Comparison of ENCODE assay signal across 1 cellular context in the genomic region with DNA sequence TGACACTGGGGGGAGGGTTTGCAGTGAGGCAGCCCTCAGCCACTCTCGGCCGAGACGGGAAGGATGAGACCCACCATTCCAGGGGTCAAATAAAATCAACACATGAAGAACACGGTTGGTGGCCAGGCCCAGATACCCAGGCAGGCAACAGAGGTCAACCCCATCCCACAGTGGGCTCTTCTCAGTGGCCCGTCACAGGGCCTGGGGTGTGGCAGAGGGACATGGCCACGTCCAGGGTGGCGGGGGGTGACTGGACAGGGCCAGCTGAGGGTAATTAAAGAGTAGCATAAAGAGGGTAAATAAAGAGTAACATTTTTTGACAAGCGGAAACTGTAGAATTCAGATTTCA.
TF ChIP-seq lines count a peak whose summit lies in the region.

No MANE protein-coding gene starts in this region.

TF ChIP-seq in SK-N-SH, 30 proteins besides CTCF, POLR2A, EP300 and RAD21 (continued from another document):
- TF ChIP-seq REST (IDR thresholded peaks at IDR 0.05; ENCODE audit: low read depth, low read length) (no peak), PBX3 (IDR thresholded peaks at IDR 0.05) (no peak), RCOR1 (IDR thresholded peaks at IDR 0.05; ENCODE audit: low read length) (no peak), IRF3 (IDR thresholded peaks at IDR 0.05; ENCODE audit: low read depth, low read length) (no peak), FOXM1 (IDR thresholded peaks at IDR 0.05; ENCODE audit: low read depth) (no peak), USF1 (IDR thresholded peaks at IDR 0.05; ENCODE audit: borderline replicate concordance, low read depth) (no peak), GATA2 (CRISPR knock-in tag; IDR thresholded peaks at IDR 0.05) (no peak), TAF1 (IDR thresholded peaks at IDR 0.05; ENCODE audit: borderline replicate concordance, low read depth, low read length) (no peak)
- TF ChIP-seq, protein P1, sequence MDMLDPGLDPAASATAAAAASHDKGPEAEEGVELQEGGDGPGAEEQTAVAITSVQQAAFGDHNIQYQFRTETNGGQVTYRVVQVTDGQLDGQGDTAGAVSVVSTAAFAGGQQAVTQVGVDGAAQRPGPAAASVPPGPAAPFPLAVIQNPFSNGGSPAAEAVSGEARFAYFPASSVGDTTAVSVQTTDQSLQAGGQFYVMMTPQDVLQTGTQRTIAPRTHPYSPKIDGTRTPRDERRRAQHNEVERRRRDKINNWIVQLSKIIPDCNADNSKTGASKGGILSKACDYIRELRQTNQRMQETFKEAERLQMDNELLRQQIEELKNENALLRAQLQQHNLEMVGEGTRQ (IDR thresholded peaks at IDR 0.05; ENCODE audit: borderline replicate concordance, low read depth, low read length), result no peak
- TF ChIP-seq, protein P2, sequence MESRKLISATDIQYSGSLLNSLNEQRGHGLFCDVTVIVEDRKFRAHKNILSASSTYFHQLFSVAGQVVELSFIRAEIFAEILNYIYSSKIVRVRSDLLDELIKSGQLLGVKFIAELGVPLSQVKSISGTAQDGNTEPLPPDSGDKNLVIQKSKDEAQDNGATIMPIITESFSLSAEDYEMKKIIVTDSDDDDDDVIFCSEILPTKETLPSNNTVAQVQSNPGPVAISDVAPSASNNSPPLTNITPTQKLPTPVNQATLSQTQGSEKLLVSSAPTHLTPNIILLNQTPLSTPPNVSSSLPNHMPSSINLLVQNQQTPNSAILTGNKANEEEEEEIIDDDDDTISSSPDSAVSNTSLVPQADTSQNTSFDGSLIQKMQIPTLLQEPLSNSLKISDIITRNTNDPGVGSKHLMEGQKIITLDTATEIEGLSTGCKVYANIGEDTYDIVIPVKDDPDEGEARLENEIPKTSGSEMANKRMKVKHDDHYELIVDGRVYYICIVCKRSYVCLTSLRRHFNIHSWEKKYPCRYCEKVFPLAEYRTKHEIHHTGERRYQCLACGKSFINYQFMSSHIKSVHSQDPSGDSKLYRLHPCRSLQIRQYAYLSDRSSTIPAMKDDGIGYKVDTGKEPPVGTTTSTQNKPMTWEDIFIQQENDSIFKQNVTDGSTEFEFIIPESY (IDR thresholded peaks at IDR 0.05; ENCODE audit: borderline replicate concordance, low read depth), result no peak
